Comparison of ENCODE assay signal across 28 cellular contexts in the genomic region with DNA sequence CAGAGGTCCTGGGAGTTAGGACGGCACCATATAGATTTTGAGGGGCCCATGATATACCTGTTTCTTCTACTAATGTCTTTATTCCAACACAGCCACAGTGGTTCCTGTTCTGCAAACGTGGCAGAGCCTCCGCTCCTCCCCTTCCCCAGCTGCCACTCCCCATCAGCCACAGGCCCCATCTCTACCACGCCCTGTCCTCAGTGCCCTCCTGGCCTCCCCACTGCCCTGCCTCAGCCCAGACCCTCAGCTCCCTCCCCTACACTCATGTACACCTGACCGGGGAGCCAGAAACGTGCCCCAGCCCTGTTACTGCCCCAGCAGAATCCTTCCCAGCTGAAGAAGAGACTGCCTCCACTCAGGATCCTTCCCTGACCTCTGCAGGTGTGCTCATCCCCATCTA. TPM values are rescaled to one million over a fixed set of nuclear protein-coding genes. Genes with fewer than 3 reads are reported as not detected.
DNase-seq lines count a peak whose midpoint lies in the region; ATAC-seq and TF ChIP-seq lines count a peak whose summit lies in the region.
"Had no signal": no experiment of that assay in that cellular context is flagged by ENCODE, and none has a peak within 500 bp of the region (broad histone marks: within the 10 kb centered on the region; RNA-seq: fewer than 3 reads in every experiment).

No MANE protein-coding gene starts in this region.

- H3K27ac ChIP-seq in sigmoid colon: peak overlapping the region in 2 of 4 donors; percentile 23 to 55
- H3K27ac ChIP-seq: prostate gland, stomach had no signal

- DNase-seq in activated CD8-positive, alpha-beta memory T cell treated with anti-CD3 and anti-CD28 coated beads, Interleukin-2, amount 50 U/mL, for 48 hours: peak; percentile 20
- DNase-seq in activated CD8-positive, alpha-beta memory T cell treated with anti-CD3 and anti-CD28 coated beads, Interleukin-2, amount 10 ng/mL, durations not matched to agents 7 days and 5 days: no peak
- DNase-seq in D341Med (ENCODE audit: low spot score): peak; percentile 25
- peak; percentile 6 for DNase-seq in iPS-NIHi11 (ENCODE audit: low spot score)
- peak; percentile 37 for DNase-seq in sigmoid colon
- no peak for DNase-seq in NCI-H446 (lab: John Stamatoyannopoulos, UW)
- no peak for DNase-seq in stimulated activated naive B cell treated with anti-CD40 and anti-IgM and Interleukin-4, amounts not matched to agents 10 μg/mL and 1 μg/mL and 100 μg/mL, for 72 hours
- DNase-seq in stimulated activated CD4-positive, alpha-beta T cell treated with anti-CD3 and anti-CD28 coated beads, Interleukin-2, amount 100 ng/mL, for 48 hours: no peak
- DNase-seq: activated CD4-positive, alpha-beta T cell treated with anti-CD3 and anti-CD28 coated beads for 48 hours; anterior cingulate cortex; Calu3; central memory CD4-positive, alpha-beta T cell; erythroblast; mesenchymal stem cell; naive thymus-derived CD4-positive, alpha-beta T cell; NCI-H1417; NCI-H526 treated with DMSO at 0.1 percent for 48 hours; RPMI8226; stimulated activated CD4-positive, alpha-beta T cell treated with anti-CD3 and anti-CD28 coated beads, Interleukin-4, amount 100 ng/mL, for 1 hour; stomach; SW 1271; trophoblast cell had no signal

- CTCF ChIA-PET in activated CD8-positive, alpha-beta memory T cell treated with anti-CD3 and anti-CD28 coated beads, Interleukin-2, amount 10 ng/mL, durations not matched to agents 7 days and 5 days (lab: Charles Lee): no interaction called here

- H3K4me3 ChIP-seq in sigmoid colon: no peak overlapping the region
- H3K4me3 ChIP-seq: A549, prostate gland, stomach had no signal

- no peak overlapping the region for H3K27ac Mint-ChIP-seq in activated CD8-positive, alpha-beta memory T cell treated with anti-CD3 and anti-CD28 coated beads, Interleukin-2, amount 10 ng/mL, durations not matched to agents 7 days and 5 days
- no peak overlapping the region for H3K27ac Mint-ChIP-seq in stimulated activated naive B cell treated with anti-CD40 and anti-IgM and Interleukin-4, amounts not matched to agents 10 μg/mL and 1 μg/mL and 100 μg/mL, for 72 hours
- H3K27ac Mint-ChIP-seq: activated T-helper 2 cell treated with anti-CD3 and anti-CD28 coated beads, Interferon-gamma antibody, Interleukin-2, Interleukin-4, amounts not matched to agents 10 μg/mL and 5 μg/mL and 100 μg/mL, durations not matched to agents 14 hours and 24 hours and 36 hours; naive thymus-derived CD4-positive, alpha-beta T cell had no signal

- TF ChIP-seq POLR2A in sigmoid colon (IDR thresholded peaks at IDR 0.05): no peak

- H3K4me3 Mint-ChIP-seq in activated CD8-positive, alpha-beta memory T cell treated with anti-CD3 and anti-CD28 coated beads, Interleukin-2, amount 10 ng/mL, durations not matched to agents 7 days and 5 days: no peak overlapping the region
- no peak overlapping the region for H3K4me3 Mint-ChIP-seq in stimulated activated naive B cell treated with anti-CD40 and anti-IgM and Interleukin-4, amounts not matched to agents 10 μg/mL and 1 μg/mL and 100 μg/mL, for 72 hours
- H3K4me3 Mint-ChIP-seq: IgD-negative memory B cell; naive thymus-derived CD4-positive, alpha-beta T cell had no signal

- H3K27me3 ChIP-seq in sigmoid colon: no peaks in the 10 kb centered on the region

- no peaks in the 10 kb centered on the region for H3K36me3 Mint-ChIP-seq in activated CD8-positive, alpha-beta memory T cell treated with anti-CD3 and anti-CD28 coated beads, Interleukin-2, amount 10 ng/mL, durations not matched to agents 7 days and 5 days
- no peaks in the 10 kb centered on the region for H3K36me3 Mint-ChIP-seq in stimulated activated naive B cell treated with anti-CD40 and anti-IgM and Interleukin-4, amounts not matched to agents 10 μg/mL and 1 μg/mL and 100 μg/mL, for 72 hours
- H3K36me3 Mint-ChIP-seq: IgD-negative memory B cell; naive thymus-derived CD4-positive, alpha-beta T cell had no signal

- H3K4me1 ChIP-seq in sigmoid colon: peaks cover 0 to 27% (median 9%) of the 10 kb centered on the region in 4 donors
- H3K4me1 ChIP-seq: prostate gland, stomach had no signal

- 39 to 56% methylated on average over 6 of the region's 6 CpGs for WGBS in sigmoid colon, 2 donors

- ATAC-seq in activated CD8-positive, alpha-beta memory T cell treated with anti-CD3 and anti-CD28 coated beads, Interleukin-2, amount 10 ng/mL, durations not matched to agents 7 days and 5 days: no peak
- no peak for ATAC-seq in stimulated activated naive B cell treated with anti-CD40 and anti-IgM and Interleukin-4, amounts not matched to agents 10 μg/mL and 1 μg/mL and 100 μg/mL, for 72 hours (replicated peaks)
- ATAC-seq: naive thymus-derived CD4-positive, alpha-beta T cell had no signal

- no peaks in the 10 kb centered on the region for H3K36me3 ChIP-seq in sigmoid colon
- H3K36me3 ChIP-seq: prostate gland, stomach had no signal

- no peak for TF ChIP-seq CTCF in sigmoid colon (IDR thresholded peaks at IDR 0.05)

- TF ChIP-seq EP300 in sigmoid colon (IDR thresholded peaks at IDR 0.05): no peak

- H3K4me1 Mint-ChIP-seq in activated CD8-positive, alpha-beta memory T cell treated with anti-CD3 and anti-CD28 coated beads, Interleukin-2, amount 10 ng/mL, durations not matched to agents 7 days and 5 days: no peaks in the 10 kb centered on the region
- H3K4me1 Mint-ChIP-seq in stimulated activated naive B cell treated with anti-CD40 and anti-IgM and Interleukin-4, amounts not matched to agents 10 μg/mL and 1 μg/mL and 100 μg/mL, for 72 hours: no peaks in the 10 kb centered on the region
- H3K4me1 Mint-ChIP-seq: IgD-negative memory B cell; naive thymus-derived CD4-positive, alpha-beta T cell had no signal

- H3K9me3 Mint-ChIP-seq in activated CD8-positive, alpha-beta memory T cell treated with anti-CD3 and anti-CD28 coated beads, Interleukin-2, amount 10 ng/mL, durations not matched to agents 7 days and 5 days (ENCODE audit: low read depth): peaks cover 7% of the 10 kb centered on the region
- H3K9me3 Mint-ChIP-seq in stimulated activated naive B cell treated with anti-CD40 and anti-IgM and Interleukin-4, amounts not matched to agents 10 μg/mL and 1 μg/mL and 100 μg/mL, for 72 hours: peaks cover 0 to 4% of the 10 kb centered on the region in 2 donors
- H3K9me3 Mint-ChIP-seq: IgD-negative memory B cell had no signal

- H3K27me3 Mint-ChIP-seq in activated CD8-positive, alpha-beta memory T cell treated with anti-CD3 and anti-CD28 coated beads, Interleukin-2, amount 10 ng/mL, durations not matched to agents 7 days and 5 days: no peaks in the 10 kb centered on the region
- peaks cover 13 to 28% of the 10 kb centered on the region in 2 donors for H3K27me3 Mint-ChIP-seq in stimulated activated naive B cell treated with anti-CD40 and anti-IgM and Interleukin-4, amounts not matched to agents 10 μg/mL and 1 μg/mL and 100 μg/mL, for 72 hours

- intact Hi-C loops in sigmoid colon (cut with DNase I): no loop called here

- H3K9me3 ChIP-seq in sigmoid colon: no peaks in the 10 kb centered on the region
- H3K9me3 ChIP-seq: A549, prostate gland, stomach had no signal

RNA-seq across cellular contexts. Expression of gene RBFOX3, which starts 11.9 kb away (rescaled TPM):
- total RNA-seq in activated CD8-positive, alpha-beta memory T cell treated with anti-CD3 and anti-CD28 coated beads, Interleukin-2, amount 10 ng/mL, durations not matched to agents 7 days and 5 days: not detected
- 10 to 100 TPM; 30.1 to 82.9 (median 49.5) TPM for total RNA-seq in sigmoid colon
- 1 to 10 TPM in 2 of 3 donors, not detected in 1; 1.2 to 2.4 TPM for polyA plus RNA-seq in sigmoid colon
- total RNA-seq: activated T-helper 2 cell treated with anti-CD3 and anti-CD28 coated beads, Interferon-gamma antibody, Interleukin-2, Interleukin-4, amounts not matched to agents 10 μg/mL and 5 μg/mL and 100 μg/mL, durations not matched to agents 14 hours and 24 hours and 36 hours; Calu3; kidney epithelial cell; MCF 10A had no signal
- polyA plus RNA-seq: IgD-negative memory B cell had no signal

Comparison
In these comparisons a context has a peak if more than half of its experiments do, and no peak if none do; other contexts are left out.
1. DNase-seq: peak in activated CD8-positive, alpha-beta memory T cell treated with anti-CD3 and anti-CD28 coated beads, Interleukin-2, amount 50 U/mL, for 48 hours (single experiment), D341Med (single experiment), iPS-NIHi11 (single experiment) and sigmoid colon (single experiment); none in activated CD8-positive, alpha-beta memory T cell treated with anti-CD3 and anti-CD28 coated beads, Interleukin-2, amount 10 ng/mL, durations not matched to agents 7 days and 5 days (single experiment), NCI-H446 (0 of 2), stimulated activated naive B cell treated with anti-CD40 and anti-IgM and Interleukin-4, amounts not matched to agents 10 μg/mL and 1 μg/mL and 100 μg/mL, for 72 hours (single experiment) and stimulated activated CD4-positive, alpha-beta T cell treated with anti-CD3 and anti-CD28 coated beads, Interleukin-2, amount 100 ng/mL, for 48 hours (0 of 2).
2. RNA of gene RBFOX3, which starts 11.9 kb away (total RNA-seq): 30.1 to 82.9 TPM in sigmoid colon; not detected in activated CD8-positive, alpha-beta memory T cell treated with anti-CD3 and anti-CD28 coated beads, Interleukin-2, amount 10 ng/mL, durations not matched to agents 7 days and 5 days; every median in the first group is over 10 times any median in the second.